Comparison of ENCODE assay signal across 10 cellular contexts in the genomic region with DNA sequence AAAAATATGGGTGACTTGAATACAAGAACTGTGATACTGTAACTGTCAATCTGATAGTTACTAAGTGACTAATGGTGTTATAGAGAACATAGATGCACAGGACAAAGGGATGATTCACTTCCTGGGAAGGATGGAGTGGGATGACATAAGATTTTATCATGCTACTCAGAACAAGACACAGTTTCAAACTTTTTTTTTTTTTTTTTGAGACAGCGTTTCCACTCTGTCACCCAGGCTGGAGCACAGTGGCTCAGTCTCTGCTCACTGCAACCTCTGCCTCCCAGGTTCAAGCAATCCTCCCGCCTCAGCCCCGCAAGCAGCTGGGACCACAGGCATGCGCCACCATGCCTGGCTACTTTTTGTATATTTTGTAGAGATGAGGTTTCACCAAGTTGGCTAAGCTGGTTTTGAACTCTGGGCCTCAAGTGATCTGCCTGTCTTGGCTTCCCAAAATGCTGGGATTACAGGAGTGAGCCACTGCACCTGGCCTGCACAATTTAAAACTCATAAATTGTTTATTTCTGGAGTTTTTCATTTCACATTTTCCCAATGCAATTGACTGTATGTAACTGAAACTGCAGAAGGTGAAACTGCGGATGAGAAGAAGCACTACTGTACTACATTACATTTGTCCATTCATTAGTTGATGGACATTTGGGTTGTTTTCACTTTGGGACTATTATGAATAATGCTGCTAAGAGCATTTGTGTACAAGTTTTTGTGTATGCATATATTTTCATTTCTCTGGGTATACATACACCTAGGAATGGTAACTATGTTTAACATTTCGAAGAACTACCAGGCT. TPM values are rescaled to one million over a fixed set of nuclear protein-coding genes. Genes with fewer than 3 reads are reported as not detected.
DNase-seq lines count a peak whose midpoint lies in the region; ATAC-seq and TF ChIP-seq lines count a peak whose summit lies in the region.
"Had no signal": no experiment of that assay in that cellular context is flagged by ENCODE, and none has a peak within 500 bp of the region (broad histone marks: within the 10 kb centered on the region; RNA-seq: fewer than 3 reads in every experiment).

No MANE protein-coding gene starts in this region.

- H3K4me1 Mint-ChIP-seq in T-helper 1 cell treated with Interleukin-12 subunit alpha and Interleukin-12 subunit beta and Interleukin-4 antibody, amounts not matched to agents 30 μg/mL and 1 μg/mL, for 36 hours (ENCODE audit: low read depth): peaks cover 40% of the 10 kb centered on the region

- POLR2A ChIA-PET in HEK293T (lab: Yijun Ruan, JAX): no interaction called here

- peak overlapping the region; percentile 62 for H3K27ac Mint-ChIP-seq in T-helper 1 cell treated with Interleukin-12 subunit alpha and Interleukin-12 subunit beta and Interleukin-4 antibody, amounts not matched to agents 30 μg/mL and 1 μg/mL, for 36 hours

- ATAC-seq in HG02588 (IDR thresholded peaks at IDR 0.05; ENCODE audit: unreplicated experiment): no peak
- no peak for ATAC-seq in GM19035 (IDR thresholded peaks at IDR 0.05; ENCODE audit: unreplicated experiment)

- CTCF ChIA-PET in HEK293T (lab: Yijun Ruan, JAX): no interaction called here

- DNase-seq in HCEC 1CT (peak; percentile 90), dermis blood vessel endothelial cell (peak; percentile 82), HEK293T (ENCODE audit: extremely low spot score) (no peak), NCI-H1092 treated with DMSO at 0.1 percent for 48 hours (lab: John Stamatoyannopoulos, UW) (no peak)
- peak; percentile 58 to 65 for DNase-seq in stimulated activated CD4-positive, alpha-beta T cell treated with anti-CD3 and anti-CD28 coated beads, Interleukin-2, amount 100 ng/mL, for 24 hours
- DNase-seq: heart right ventricle, Right ventricle myocardium superior had no signal

- peaks cover 3% of the 10 kb centered on the region for H3K36me3 Mint-ChIP-seq in T-helper 1 cell treated with Interleukin-12 subunit alpha and Interleukin-12 subunit beta and Interleukin-4 antibody, amounts not matched to agents 30 μg/mL and 1 μg/mL, for 36 hours (ENCODE audit: low read depth)

- peaks cover 3% of the 10 kb centered on the region for H3K9me3 Mint-ChIP-seq in T-helper 1 cell treated with Interleukin-12 subunit alpha and Interleukin-12 subunit beta and Interleukin-4 antibody, amounts not matched to agents 30 μg/mL and 1 μg/mL, for 36 hours

- H3K27me3 Mint-ChIP-seq in T-helper 1 cell treated with Interleukin-12 subunit alpha and Interleukin-12 subunit beta and Interleukin-4 antibody, amounts not matched to agents 30 μg/mL and 1 μg/mL, for 36 hours (ENCODE audit: low read depth): no peaks in the 10 kb centered on the region

- H3K4me3 Mint-ChIP-seq in T-helper 1 cell treated with Interleukin-12 subunit alpha and Interleukin-12 subunit beta and Interleukin-4 antibody, amounts not matched to agents 30 μg/mL and 1 μg/mL, for 36 hours: peak overlapping the region; percentile 39

TF ChIP-seq in HEK293T, 16 proteins besides CTCF, POLR2A, EP300 and RAD21:
- TF ChIP-seq CTBP1 (IDR thresholded peaks at IDR 0.05; ENCODE audit: borderline replicate concordance) (no peak), FOXA1 (IDR thresholded peaks at IDR 0.05) (no peak), TARDBP (IDR thresholded peaks at IDR 0.05) (no peak), L3MBTL2 (conservative IDR thresholded peaks at IDR 0.05) (no peak), ZNF384 (IDR thresholded peaks at IDR 0.05) (no peak), BHLHE40 (IDR thresholded peaks at IDR 0.05; ENCODE audit: borderline replicate concordance) (no peak), NFRKB (IDR thresholded peaks at IDR 0.05) (no peak), SP1 (IDR thresholded peaks at IDR 0.05) (no peak), FOXM1 (IDR thresholded peaks at IDR 0.05; ENCODE audit: borderline replicate concordance) (no peak), HDGF (IDR thresholded peaks at IDR 0.05; ENCODE audit: borderline replicate concordance) (no peak), ELF4 (IDR thresholded peaks at IDR 0.05) (no peak), SUZ12 (IDR thresholded peaks at IDR 0.05) (no peak), FOXK2 (IDR thresholded peaks at IDR 0.05) (no peak), LEF1 (IDR thresholded peaks at IDR 0.05; ENCODE audit: borderline replicate concordance) (no peak)
- TF ChIP-seq, protein P1, sequence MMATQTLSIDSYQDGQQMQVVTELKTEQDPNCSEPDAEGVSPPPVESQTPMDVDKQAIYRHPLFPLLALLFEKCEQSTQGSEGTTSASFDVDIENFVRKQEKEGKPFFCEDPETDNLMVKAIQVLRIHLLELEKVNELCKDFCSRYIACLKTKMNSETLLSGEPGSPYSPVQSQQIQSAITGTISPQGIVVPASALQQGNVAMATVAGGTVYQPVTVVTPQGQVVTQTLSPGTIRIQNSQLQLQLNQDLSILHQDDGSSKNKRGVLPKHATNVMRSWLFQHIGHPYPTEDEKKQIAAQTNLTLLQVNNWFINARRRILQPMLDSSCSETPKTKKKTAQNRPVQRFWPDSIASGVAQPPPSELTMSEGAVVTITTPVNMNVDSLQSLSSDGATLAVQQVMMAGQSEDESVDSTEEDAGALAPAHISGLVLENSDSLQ (IDR thresholded peaks at IDR 0.05): no peak

RNA-seq across cellular contexts. Expression of a gene that starts 40.6 kb away (rescaled TPM):
- total RNA-seq in dermis blood vessel endothelial cell: not detected in 2 replicates

RNA-seq across cellular contexts. Expression of a gene that starts 47.2 kb away (rescaled TPM):
- total RNA-seq in dermis blood vessel endothelial cell: 104 and 126 TPM in 2 replicates

Comparison
In these comparisons a context has a peak if more than half of its experiments do, and no peak if none do; other contexts are left out.
1. DNase-seq: peak in HCEC 1CT (single experiment), dermis blood vessel endothelial cell (single experiment) and stimulated activated CD4-positive, alpha-beta T cell treated with anti-CD3 and anti-CD28 coated beads, Interleukin-2, amount 100 ng/mL, for 24 hours (2 of 2); none in HEK293T (single experiment) and NCI-H1092 treated with DMSO at 0.1 percent for 48 hours (single experiment).